Comparison of ENCODE assay signal across 8 cellular contexts in genomic region chr12:108630481-108631207, GRCh38. TPM values are rescaled to one million over a fixed set of nuclear protein-coding genes. Genes with fewer than 3 reads are reported as not detected.
DNase-seq lines count a peak whose midpoint lies in the region; ATAC-seq and TF ChIP-seq lines count a peak whose summit lies in the region.
"Had no signal": no experiment of that assay in that cellular context is flagged by ENCODE, and none has a peak within 500 bp of the region (broad histone marks: within the 10 kb centered on the region; RNA-seq: fewer than 3 reads in every experiment).

No MANE protein-coding gene starts in this region.

- no peak overlapping the region for H2AFZ ChIP-seq in HCT116 (ENCODE audit: low read depth, low read length, poor library complexity, severe bottlenecking)
- no peak overlapping the region for H2AFZ ChIP-seq in SK-N-SH (ENCODE audit: low read depth)

- H3K4me2 ChIP-seq in HCT116 (ENCODE audit: low read length) (peak overlapping the region; percentile 41), SK-N-SH (0 out of 2 replicates have a peak overlapping the region, but pooled peaks have one; percentile 67)

- RAD21 ChIA-PET in HCT116 (lab: Charles Lee; ENCODE audit: low non-redundant PET in 1 of 2, low total read pairs in 2 of 2, uncharacterized antibody in 2 of 2, unreplicated experiment in 2 of 2), result no interaction called here

- 49% methylated on average over 9 of the region's 9 CpGs for WGBS in SK-N-SH (ENCODE audit: low lambda C conversion rate)
- WGBS in esophagus muscularis mucosa, result 57% methylated on average over 9 of the region's 9 CpGs

- peak overlapping the region; percentile 30; the same call in 1 of the 2 replicates for H3K27ac ChIP-seq in HCT116 (ENCODE audit: low read depth, low read length)
- peak overlapping the region; percentile 40 to 78 for H3K27ac ChIP-seq in SK-N-SH (ENCODE audit: low read depth in 2 of 2, low read length in 1 of 2)
- peak overlapping the region; percentile 2 to 41 (median 22) for H3K27ac ChIP-seq in esophagus muscularis mucosa (replicated peaks in 1 of 4)

- no TSS peak for BruUV-seq in HCT116 (replicated peaks; lab: Mats Ljungman, UMichigan)

- ATAC-seq in HCT116 (peak; percentile 41), GM18519 (IDR thresholded peaks at IDR 0.05; ENCODE audit: low FRiP score, unreplicated experiment) (no peak)
- ATAC-seq in stimulated activated effector memory CD8-positive, alpha-beta T cell treated with anti-CD3 and anti-CD28 coated beads, Interleukin-12 subunit alpha, Interleukin-12 subunit beta, amount 100 ng/mL, for 72 hours, result no peak

- TF ChIP-seq POLR2A in HCT116 (IDR thresholded peaks at IDR 0.05; ENCODE audit: borderline replicate concordance, extremely low read depth, insufficient read depth, insufficient read length), result no peak
- TF ChIP-seq POLR2A in esophagus muscularis mucosa (IDR thresholded peaks at IDR 0.05; ENCODE audit: low read depth), result no peak

- intact Hi-C loops in HCT116 (cut with micrococcal nuclease), result no loop called here
- intact Hi-C loops in esophagus muscularis mucosa (cut with DNase I), result no loop called here

- TF ChIP-seq CTCF in HCT116 (IDR thresholded peaks at IDR 0.05 in 2 of 3, conservative IDR thresholded peaks at IDR 0.05 in 1 of 3; ENCODE audit: borderline replicate concordance in 1 of 3, insufficient read depth in 1 of 3, low read depth in 2 of 3, low read length in 2 of 3) (no peak), SK-N-SH (IDR thresholded peaks at IDR 0.05) (no peak), esophagus muscularis mucosa (IDR thresholded peaks at IDR 0.05) (no peak)

- TF ChIP-seq RAD21 in HCT116 (IDR thresholded peaks at IDR 0.05; ENCODE audit: low read depth) (no peak), SK-N-SH (IDR thresholded peaks at IDR 0.05; ENCODE audit: low read length) (no peak)

- CTCF ChIA-PET in HCT116 (lab: Charles Lee), result no interaction called here
- CTCF ChIA-PET in SK-N-SH (lab: Yijun Ruan, JAX), result interaction anchor here (1.0 to 7.4 kb wide), 5 partner anchors 11 to 67 kb away, joined by 4 to 62 read pairs (median 5); no protein-coding TSS in a partner anchor

- H3K36me3 Mint-ChIP-seq in stimulated activated effector memory CD8-positive, alpha-beta T cell treated with anti-CD3 and anti-CD28 coated beads, Interleukin-12 subunit alpha, Interleukin-12 subunit beta, amount 100 ng/mL, for 72 hours, result peaks cover 95% of the 10 kb centered on the region

- H3K4me3 Mint-ChIP-seq in stimulated activated effector memory CD8-positive, alpha-beta T cell treated with anti-CD3 and anti-CD28 coated beads, Interleukin-12 subunit alpha, Interleukin-12 subunit beta, amount 100 ng/mL, for 72 hours, result peak overlapping the region; percentile 92

- TF ChIP-seq EP300 in SK-N-SH (IDR thresholded peaks at IDR 0.05; ENCODE audit: borderline replicate concordance in 1 of 2, low read depth in 1 of 2, low read length in 1 of 2) (peak in 1 of 2 experiments; percentile 33; a peak in 1 of 4 replicates), esophagus muscularis mucosa (IDR thresholded peaks at IDR 0.05) (no peak)

- no peaks in the 10 kb centered on the region for H4K20me1 ChIP-seq in HCT116 (ENCODE audit: insufficient read depth)
- H4K20me1 ChIP-seq in SK-N-SH (ENCODE audit: insufficient read depth), result no peaks in the 10 kb centered on the region

- H3K4me3 ChIP-seq in HCT116 (replicated peaks in 1 of 2; ENCODE audit: low read depth in 1 of 2, low read length in 2 of 2) (no peak overlapping the region), SK-N-SH (ENCODE audit: low read depth in 2 of 2, low read length in 1 of 2) (no peak overlapping the region), esophagus muscularis mucosa (no peak overlapping the region)

- no peaks in the 10 kb centered on the region for H3K27me3 ChIP-seq in HCT116 (ENCODE audit: insufficient read depth, low read length)
- no peaks in the 10 kb centered on the region for H3K27me3 ChIP-seq in SK-N-SH (ENCODE audit: insufficient read depth)
- peaks cover 0 to 30% (median 0%) of the 10 kb centered on the region in 4 donors for H3K27me3 ChIP-seq in esophagus muscularis mucosa

- peaks cover 35% of the 10 kb centered on the region for H3F3A ChIP-seq in SK-N-SH (replicated peaks; ENCODE audit: insufficient read depth)

- peak overlapping the region; percentile 96 for H3K27ac Mint-ChIP-seq in stimulated activated effector memory CD8-positive, alpha-beta T cell treated with anti-CD3 and anti-CD28 coated beads, Interleukin-12 subunit alpha, Interleukin-12 subunit beta, amount 100 ng/mL, for 72 hours

- H3K9me3 ChIP-seq in HCT116 (ENCODE audit: control insufficient read depth in 1 of 2, insufficient read depth in 1 of 2, low read depth in 1 of 2, low read length in 2 of 2) (no peaks in the 10 kb centered on the region), SK-N-SH (no peaks in the 10 kb centered on the region), esophagus muscularis mucosa (no peaks in the 10 kb centered on the region)

- H3K9ac ChIP-seq in HCT116 (ENCODE audit: low read length) (no peak overlapping the region), SK-N-SH (peak overlapping the region; percentile 64)

- H3K36me3 ChIP-seq in HCT116 (ENCODE audit: control insufficient read depth in 1 of 2, insufficient read depth in 2 of 2, low read length in 2 of 2) (no peaks in the 10 kb centered on the region), SK-N-SH (replicated peaks in 1 of 2; ENCODE audit: control insufficient read depth in 1 of 2, insufficient read depth in 2 of 2, low read length in 1 of 2) (no peaks in the 10 kb centered on the region), esophagus muscularis mucosa (no peaks in the 10 kb centered on the region)

- H3K9me3 Mint-ChIP-seq in stimulated activated effector memory CD8-positive, alpha-beta T cell treated with anti-CD3 and anti-CD28 coated beads, Interleukin-12 subunit alpha, Interleukin-12 subunit beta, amount 100 ng/mL, for 72 hours, result no peaks in the 10 kb centered on the region

- DNase-seq in HCT116 (ENCODE audit: low read depth, low spot score) (no peak), SK-N-SH (no peak), esophagus muscularis mucosa (ENCODE audit: extremely low spot score) (no peak), activated gamma-delta T cell (lab: John Stamatoyannopoulos, UW) (no peak), NCI-H510A treated with DMSO at 0.1 percent for 48 hours (lab: John Stamatoyannopoulos, UW) (no peak)
- peak in 1 of 2 donors; percentile 60 for DNase-seq in stimulated activated effector memory CD8-positive, alpha-beta T cell treated with anti-CD3 and anti-CD28 coated beads, Interleukin-12 subunit alpha, Interleukin-12 subunit beta, amount 100 ng/mL, for 72 hours (ENCODE audit: low spot score in 2 of 2)

- POLR2A ChIA-PET in HCT116 (lab: Charles Lee), result no interaction called here
- POLR2A ChIA-PET in SK-N-SH (lab: Yijun Ruan, JAX), result no interaction called here

- no peaks in the 10 kb centered on the region for H3K9me2 ChIP-seq in HCT116 (ENCODE audit: insufficient read depth)
- H3K9me2 ChIP-seq in SK-N-SH, result no peaks in the 10 kb centered on the region

- H3K4me1 Mint-ChIP-seq in stimulated activated effector memory CD8-positive, alpha-beta T cell treated with anti-CD3 and anti-CD28 coated beads, Interleukin-12 subunit alpha, Interleukin-12 subunit beta, amount 100 ng/mL, for 72 hours, result peaks cover 81% of the 10 kb centered on the region

- H3K4me1 ChIP-seq in HCT116 (ENCODE audit: control insufficient read depth in 1 of 2, insufficient read depth in 2 of 2, low read length in 2 of 2), result peaks cover 33% of the 10 kb centered on the region in 2 experiments
- peaks cover 17 to 29% of the 10 kb centered on the region in 2 experiments; a peak in 3 of 4 replicates for H3K4me1 ChIP-seq in SK-N-SH (ENCODE audit: control insufficient read depth in 1 of 2, insufficient read depth in 2 of 2, low read depth in 1 of 2, low read length in 1 of 2)
- H3K4me1 ChIP-seq in esophagus muscularis mucosa, result peaks cover 13 to 33% (median 28%) of the 10 kb centered on the region in 4 donors

- no peaks in the 10 kb centered on the region for H3K79me2 ChIP-seq in HCT116 (ENCODE audit: insufficient read depth, low read length)
- H3K79me2 ChIP-seq in SK-N-SH (ENCODE audit: insufficient read depth), result no peaks in the 10 kb centered on the region; the same call in 1 of the 2 replicates

TF ChIP-seq in HCT116, 20 proteins besides CTCF, POLR2A, EP300 and RAD21:
- TF ChIP-seq CBX3 (IDR thresholded peaks at IDR 0.05; ENCODE audit: low read depth) (0 out of 2 replicates have a peak, but pooled peaks have one; percentile 38), ZNF274 (IDR thresholded peaks at IDR 0.05; ENCODE audit: low read depth, low read length) (no peak), ZFX (IDR thresholded peaks at IDR 0.05) (no peak)

TF ChIP-seq in SK-N-SH, 30 proteins besides CTCF, POLR2A, EP300 and RAD21 (continues in another document):
- TF ChIP-seq POLR2AphosphoS5 (IDR thresholded peaks at IDR 0.05; ENCODE audit: low read depth, low read length) (peak; percentile 25; the same call in 1 of the 2 replicates), RCOR1 (IDR thresholded peaks at IDR 0.05; ENCODE audit: low read length) (no peak), FOSL2 (IDR thresholded peaks at IDR 0.05; ENCODE audit: borderline replicate concordance, low read depth) (peak; percentile 45; the same call in 1 of the 2 replicates), EZH2phosphoT487 (IDR thresholded peaks at IDR 0.05; ENCODE audit: borderline replicate concordance, low read depth) (no peak), JUND (IDR thresholded peaks at IDR 0.05) (peak; percentile 38; the same call in 1 of the 2 replicates), PBX3 (IDR thresholded peaks at IDR 0.05) (peak; percentile 62), GATA2 (CRISPR knock-in tag; IDR thresholded peaks at IDR 0.05) (no peak), TCF12 (IDR thresholded peaks at IDR 0.05) (peak; percentile 71)

RNA-seq across cellular contexts. Expression of gene SELPLG, which starts 3.0 kb away (rescaled TPM):
- total RNA-seq in HCT116 (2021; ENCODE audit: unreplicated experiment) (1.2 TPM), esophagus muscularis mucosa (10 to 100 TPM in 2 of 4 donors, 1 to 10 TPM in 2; 7.2 to 15.7 (median 10.0) TPM)
- 0.16 and 0.26 TPM in 2 replicates for polyA plus RNA-seq in HCT116 (2012)
- 2.8 and 3.2 TPM in 2 replicates for polyA plus RNA-seq in SK-N-SH (2012; rRNA removed)
- polyA plus RNA-seq in SK-N-SH (2012; cell fraction: cytosol; rRNA removed), result 1.3 and 2.1 TPM in 2 replicates
- polyA plus RNA-seq in SK-N-SH (2012; cell fraction: nucleus; rRNA removed), result 5.8 and 6.0 TPM in 2 replicates

RNA-seq across cellular contexts. Expression of gene TMEM119, which starts 32.8 kb away (rescaled TPM):
- total RNA-seq in HCT116 (2021; ENCODE audit: unreplicated experiment) (not detected), esophagus muscularis mucosa (10 to 100 TPM in 1 of 4 donors, 1 to 10 TPM in 3; 3.6 to 12.2 (median 7.1) TPM)
- not detected in 2 replicates for polyA plus RNA-seq in HCT116 (2012)
- polyA plus RNA-seq in SK-N-SH (2012; rRNA removed), result 25.7 and 28.2 TPM in 2 replicates
- polyA plus RNA-seq in SK-N-SH (2012; cell fraction: cytosol; rRNA removed), result 19.1 and 26.9 TPM in 2 replicates
- polyA plus RNA-seq in SK-N-SH (2012; cell fraction: nucleus; rRNA removed), result 9.4 and 11.8 TPM in 2 replicates
- polyA plus RNA-seq: neural cell had no signal

Comparison
In these comparisons a context has a peak if more than half of its experiments do, and no peak if none do; other contexts are left out.
1. Of the 11 proteins assayed by ChIP-seq in both SK-N-SH and HCT116: peak only in SK-N-SH: JUND, MAX and POLR2AphosphoS5; only in HCT116: none; in both: none; in neither: 8.